ENCODE assay signal across 21 cellular contexts in genomic region chr17:77510133-77510796, GRCh38.
"Had no signal": no experiment of that assay in that cellular context is flagged by ENCODE, and none has a peak within 500 bp of the region (broad histone marks: within the 10 kb centered on the region; RNA-seq: fewer than 3 reads in every experiment).

No MANE protein-coding gene starts in this region.

- H3K27ac ChIP-seq: dorsolateral prefrontal cortex, esophagus squamous epithelium, gastrocnemius medialis, prostate gland, thyroid gland had no signal

- H3K4me3 ChIP-seq: dorsolateral prefrontal cortex, esophagus squamous epithelium, gastrocnemius medialis, prostate gland, thyroid gland had no signal

- H3K4me1 Mint-ChIP-seq: memory B cell had no signal

- H3K27ac Mint-ChIP-seq: activated CD4-positive, alpha-beta memory T cell treated with anti-CD3 and anti-CD28 coated beads for 36 hours; activated naive CD4-positive, alpha-beta T cell treated with anti-CD3 and anti-CD28 coated beads, Interleukin-2, amount 10 ng/mL, durations not matched to agents 7 days and 5 days; brain; memory B cell had no signal

- H3K4me3 Mint-ChIP-seq: activated CD4-positive, alpha-beta memory T cell treated with anti-CD3 and anti-CD28 coated beads for 36 hours; activated naive CD4-positive, alpha-beta T cell treated with anti-CD3 and anti-CD28 coated beads, Interleukin-2, amount 10 ng/mL, durations not matched to agents 7 days and 5 days; brain; memory B cell had no signal

- H3K27me3 Mint-ChIP-seq: activated CD4-positive, alpha-beta memory T cell treated with anti-CD3 and anti-CD28 coated beads for 36 hours; activated naive CD4-positive, alpha-beta T cell treated with anti-CD3 and anti-CD28 coated beads, Interleukin-2, amount 10 ng/mL, durations not matched to agents 7 days and 5 days; memory B cell had no signal

- H3K9me3 ChIP-seq: esophagus squamous epithelium, gastrocnemius medialis, prostate gland, thyroid gland had no signal

- DNase-seq: activated CD4-positive, alpha-beta memory T cell treated with anti-CD3 and anti-CD28 coated beads for 36 hours; activated CD4-positive, alpha-beta T cell treated with anti-CD3 and anti-CD28 coated beads for 4 hours; activated CD4-positive, CD25-positive, alpha-beta regulatory T cell; activated naive CD4-positive, alpha-beta T cell treated with anti-CD3 and anti-CD28 coated beads, Interleukin-2, amount 10 ng/mL, durations not matched to agents 7 days and 5 days; activated T-cell treated with anti-CD3 and anti-CD28 coated beads for 4 hours; central memory CD4-positive, alpha-beta T cell; esophagus squamous epithelium; gastrocnemius medialis; hypothalamus; left cardiac atrium; stimulated activated CD4-positive, alpha-beta T cell treated with anti-CD3 and anti-CD28 coated beads, Interleukin-12 subunit alpha, Interleukin-12 subunit beta, amount 100 ng/mL, for 4 hours; stimulated activated CD4-positive, alpha-beta T cell treated with anti-CD3 and anti-CD28 coated beads, Interleukin-4, amount 100 ng/mL, for 4 hours; stimulated activated naive CD8-positive, alpha-beta T cell treated with anti-CD3 and anti-CD28 coated beads, Interleukin-15, Interleukin-2, amounts not matched to agents 100 U/mL and 50 U/mL, for 24 hours; T1000; thyroid gland had no signal

- ATAC-seq: gastrocnemius medialis; left cardiac atrium; stimulated activated naive CD8-positive, alpha-beta T cell treated with anti-CD3 and anti-CD28 coated beads, Interleukin-15, Interleukin-2, amounts not matched to agents 100 U/mL and 50 U/mL, for 24 hours had no signal

- FAIRE-seq: colon, islet of Langerhans had no signal

- H3K4me1 ChIP-seq: gastrocnemius medialis, prostate gland, thyroid gland had no signal

- H3K27me3 ChIP-seq: dorsolateral prefrontal cortex, esophagus squamous epithelium, gastrocnemius medialis, thyroid gland had no signal

- H3K36me3 ChIP-seq: esophagus squamous epithelium, gastrocnemius medialis, prostate gland, thyroid gland had no signal
